2 cellular contexts compared by ENCODE assay signal in genomic region chr3:157310329-157311065, GRCh38.
TF ChIP-seq lines count a peak whose summit lies in the region.

No MANE protein-coding gene starts in this region.

TF ChIP-seq in GM23338, 12 proteins besides CTCF, POLR2A, EP300 and RAD21 (continued from another document):
- TF ChIP-seq ETS1 (IDR thresholded peaks at IDR 0.05) (no peak), ZNF114 (CRISPR knock-in tag; IDR thresholded peaks at IDR 0.05) (no peak), CREB1 (CRISPR knock-in tag; IDR thresholded peaks at IDR 0.05; ENCODE audit: low read depth) (no peak), ZNF462 (CRISPR knock-in tag; IDR thresholded peaks at IDR 0.05) (no peak), EZH2phosphoT487 (IDR thresholded peaks at IDR 0.05; ENCODE audit: unreplicated experiment) (no peak), JUNB (IDR thresholded peaks at IDR 0.05; ENCODE audit: unreplicated experiment) (no peak), EZH2 (IDR thresholded peaks at IDR 0.05; ENCODE audit: low read depth, unreplicated experiment) (no peak), STAT1 (IDR thresholded peaks at IDR 0.05; ENCODE audit: unreplicated experiment) (no peak), REST (IDR thresholded peaks at IDR 0.05; ENCODE audit: unreplicated experiment) (no peak), ZNF331 (CRISPR knock-in tag; IDR thresholded peaks at IDR 0.05; ENCODE audit: low read depth) (no peak)
TF ChIP-seq in GM23338: peak in this region for 0.

TF ChIP-seq in IMR-90, 13 proteins besides CTCF, POLR2A, EP300 and RAD21 (continued from another document):
- TF ChIP-seq MAZ (IDR thresholded peaks at IDR 0.05; ENCODE audit: borderline replicate concordance, low read depth, low read length), result no peak
TF ChIP-seq in IMR-90: peak in this region for 1.
